ENCODE assay signal across 10 cellular contexts in genomic region chr3:194296448-194296831, GRCh38. TPM values are rescaled to one million over a fixed set of nuclear protein-coding genes. Genes with fewer than 3 reads are reported as not detected.
A peak's percentile ranks its signal among the peaks of the same experiment; 100 is the strongest.
DNase-seq lines count a peak whose midpoint lies in the region; TF ChIP-seq lines count a peak whose summit lies in the region.
"Had no signal": no experiment of that assay in that cellular context is flagged by ENCODE, and none has a peak within 500 bp of the region (broad histone marks: within the 10 kb centered on the region; RNA-seq: fewer than 3 reads in every experiment).

No MANE protein-coding gene starts in this region.

- no peaks in the 10 kb centered on the region for H3K9me3 Mint-ChIP-seq in activated CD4-positive, alpha-beta memory T cell treated with anti-CD3 and anti-CD28 coated beads for 36 hours

- H3K9ac ChIP-seq in skeletal muscle tissue (ENCODE audit: low read depth in 1 of 3, low read length in 3 of 3): peak overlapping the region in 1 of 3 donors; percentile 73

- TF ChIP-seq CTCF in HFF-Myc (IDR thresholded peaks at IDR 0.05; ENCODE audit: low read depth, low read length, missing control alignments) (no peak), brain microvascular endothelial cell (IDR thresholded peaks at IDR 0.05; ENCODE audit: low read depth, low read length, missing control alignments) (no peak), GM20000 (IDR thresholded peaks at IDR 0.05; ENCODE audit: extremely low read depth, missing control alignments) (no peak)

- in situ Hi-C loops in brain microvascular endothelial cell (cut with HindIII; ENCODE audit: low pct_ligation_motif_present, low sequenced_read_pairs): no loop called here

- H3K4me3 ChIP-seq in HFF-Myc (replicated peaks; ENCODE audit: low read depth, low read length) (peak overlapping the region; percentile 22), brain microvascular endothelial cell (ENCODE audit: low read depth, low read length) (peak overlapping the region; percentile 47), skeletal muscle tissue (ENCODE audit: low read length in 3 of 3) (peak overlapping the region in 2 of 3 donors; percentile 35 to 48)

- no peaks in the 10 kb centered on the region for H3K36me3 Mint-ChIP-seq in activated CD4-positive, alpha-beta memory T cell treated with anti-CD3 and anti-CD28 coated beads for 36 hours
- H3K36me3 Mint-ChIP-seq: naive thymus-derived CD8-positive, alpha-beta T cell had no signal

- H3K9me3 ChIP-seq in skeletal muscle tissue (ENCODE audit: control insufficient read depth in 3 of 3, low read length in 3 of 3): no peaks in the 10 kb centered on the region

- H3K27ac Mint-ChIP-seq in activated CD4-positive, alpha-beta memory T cell treated with anti-CD3 and anti-CD28 coated beads for 36 hours: no peak overlapping the region
- H3K27ac Mint-ChIP-seq: naive thymus-derived CD8-positive, alpha-beta T cell had no signal

- peaks cover 4 to 10% (median 10%) of the 10 kb centered on the region in 3 donors for H3K4me1 ChIP-seq in skeletal muscle tissue (ENCODE audit: control insufficient read depth in 3 of 3, insufficient read depth in 3 of 3, low read length in 3 of 3)

- peaks cover 5% of the 10 kb centered on the region for H3K27me3 Mint-ChIP-seq in activated CD4-positive, alpha-beta memory T cell treated with anti-CD3 and anti-CD28 coated beads for 36 hours

- H3K36me3 ChIP-seq in brain microvascular endothelial cell (replicated peaks): no peaks in the 10 kb centered on the region
- H3K36me3 ChIP-seq in skeletal muscle tissue (ENCODE audit: control insufficient read depth in 3 of 3, insufficient read depth in 3 of 3, low read length in 3 of 3): no peaks in the 10 kb centered on the region

- no peak overlapping the region for H3K4me3 Mint-ChIP-seq in activated CD4-positive, alpha-beta memory T cell treated with anti-CD3 and anti-CD28 coated beads for 36 hours
- H3K4me3 Mint-ChIP-seq: naive thymus-derived CD8-positive, alpha-beta T cell had no signal

- CTCF ChIA-PET in activated CD4-positive, alpha-beta memory T cell treated with anti-CD3 and anti-CD28 coated beads for 36 hours (lab: Charles Lee): no interaction called here

- no peak for DNase-seq in HFF-Myc (ENCODE audit: extremely low read depth, low read depth)
- DNase-seq in brain microvascular endothelial cell: peak; percentile 33
- peak; percentile 86 for DNase-seq in islet precursor cell
- DNase-seq in GM20000 (ENCODE audit: low spot score): no peak
- no peak for DNase-seq in NCI-H1694 (lab: John Stamatoyannopoulos, UW)
- DNase-seq in stimulated activated CD4-positive, alpha-beta T cell treated with anti-CD3 and anti-CD28 coated beads, Interleukin-2, amount 100 ng/mL, for 24 hours: no peak
- no peak for DNase-seq in activated CD4-positive, alpha-beta memory T cell treated with anti-CD3 and anti-CD28 coated beads for 36 hours
- DNase-seq: NCI-H187 treated with DMSO at 0.1 percent for 48 hours had no signal

- H3K27ac ChIP-seq in brain microvascular endothelial cell: no peak overlapping the region
- no peak overlapping the region for H3K27ac ChIP-seq in skeletal muscle tissue (ENCODE audit: low read depth, low read length)

- H3K27me3 ChIP-seq in brain microvascular endothelial cell (replicated peaks): peaks cover 7% of the 10 kb centered on the region
- no peaks in the 10 kb centered on the region for H3K27me3 ChIP-seq in skeletal muscle tissue (ENCODE audit: control insufficient read depth in 3 of 3, insufficient read depth in 3 of 3, low read length in 3 of 3)

- H3K4me1 Mint-ChIP-seq in activated CD4-positive, alpha-beta memory T cell treated with anti-CD3 and anti-CD28 coated beads for 36 hours (ENCODE audit: low read depth): peaks cover 4% of the 10 kb centered on the region

- POLR2A ChIA-PET in activated CD4-positive, alpha-beta memory T cell treated with anti-CD3 and anti-CD28 coated beads for 36 hours (lab: Charles Lee): interaction anchor here (0.6 kb wide), 1 partner anchor 106 kb away, joined by 3 read pairs; no protein-coding TSS in a partner anchor

- intact Hi-C loops in activated CD4-positive, alpha-beta memory T cell treated with anti-CD3 and anti-CD28 coated beads for 36 hours (cut with micrococcal nuclease): no loop called here

RNA-seq across cellular contexts. Expression of gene CPN2, which starts 54.7 kb away (rescaled TPM):
- total RNA-seq in skeletal muscle tissue: not detected
- total RNA-seq in activated CD4-positive, alpha-beta memory T cell treated with anti-CD3 and anti-CD28 coated beads for 36 hours: not detected
- total RNA-seq: naive thymus-derived CD8-positive, alpha-beta T cell had no signal

Comparison
In these comparisons a context has a peak if more than half of its experiments do, and no peak if none do; other contexts are left out.
1. DNase-seq: peak in brain microvascular endothelial cell (single experiment) and islet precursor cell (single experiment); none in HFF-Myc (single experiment), GM20000 (single experiment), NCI-H1694 (single experiment), stimulated activated CD4-positive, alpha-beta T cell treated with anti-CD3 and anti-CD28 coated beads, Interleukin-2, amount 100 ng/mL, for 24 hours (0 of 2) and activated CD4-positive, alpha-beta memory T cell treated with anti-CD3 and anti-CD28 coated beads for 36 hours (single experiment).
2. Peak in every context shown above with its lines, with median percentiles within 50 percentile points of each other: H3K4me3 ChIP-seq.